Comparison of ENCODE assay signal across 8 cellular contexts in genomic region chr1:95233321-95233736, GRCh38. TPM values are rescaled to one million over a fixed set of nuclear protein-coding genes. Genes with fewer than 3 reads are reported as not detected.
DNase-seq lines count a peak whose midpoint lies in the region; ATAC-seq and TF ChIP-seq lines count a peak whose summit lies in the region.

No MANE protein-coding gene starts in this region.

- DNase-seq in Panc1 (ENCODE audit: low read depth, low spot score) (no peak), endodermal cell (peak; percentile 88), mucosa of gallbladder (ENCODE audit: low spot score) (peak; percentile 30), NCI-H69 (lab: John Stamatoyannopoulos, UW) (no peak), activated gamma-delta T cell treated with Interleukin-2 at 50 U/mL for 16 hours (no peak), superior temporal gyrus (ENCODE audit: extremely low spot score) (no peak)

- H3K4me3 Mint-ChIP-seq in endodermal cell = peak overlapping the region; percentile 80

- POLR2A ChIA-PET in Panc1 (lab: Charles Lee) = interaction anchor here (0.6 to 0.7 kb wide), 5 partner anchors 16 to 1336 kb away, joined by 3 to 7 read pairs (median 4); no protein-coding TSS in a partner anchor

- WGBS in endodermal cell (ENCODE audit: insufficient coverage in 1 of 2, insufficient read length in 1 of 2), 2 experiments = 17 to 35% methylated on average over 11 to 13 of the region's 13 CpGs

- H3K27me3 ChIP-seq in DOHH2 (ENCODE audit: control insufficient read depth, low read length) (peaks cover 12% of the 10 kb centered on the region), Panc1 (ENCODE audit: control insufficient read depth, insufficient read depth, low read length) (no peaks in the 10 kb centered on the region), endodermal cell (ENCODE audit: control insufficient read depth, insufficient read depth, low read length, poor library complexity, severe bottlenecking) (no peaks in the 10 kb centered on the region)

- ATAC-seq in Panc1 (peak; percentile 45), GM21717 (IDR thresholded peaks at IDR 0.05; ENCODE audit: unreplicated experiment) (no peak)

- H3K4me1 Mint-ChIP-seq in endodermal cell = peaks cover 32% of the 10 kb centered on the region

- H3K9ac ChIP-seq in endodermal cell (ENCODE audit: extremely low read depth, low read length, poor library complexity, severe bottlenecking) = peak overlapping the region; percentile 90

- H3K79me2 ChIP-seq in DOHH2 (ENCODE audit: control insufficient read depth, low read length) = peaks cover 33% of the 10 kb centered on the region

- H3K36me3 ChIP-seq in DOHH2 (ENCODE audit: control insufficient read depth, low read length) = peaks cover 14% of the 10 kb centered on the region
- no peaks in the 10 kb centered on the region for H3K36me3 ChIP-seq in Panc1 (ENCODE audit: control insufficient read depth, insufficient read depth, low read length)
- peaks cover 14% of the 10 kb centered on the region for H3K36me3 ChIP-seq in endodermal cell (ENCODE audit: control insufficient read depth, insufficient read depth, low read length)

- H3K27ac Mint-ChIP-seq in endodermal cell = peak overlapping the region; percentile 99

- H3K27ac ChIP-seq in DOHH2 (ENCODE audit: low read depth, low read length) (no peak overlapping the region), Panc1 (ENCODE audit: low read length) (peak overlapping the region; percentile 66; the same call in 1 of the 2 replicates), endodermal cell (ENCODE audit: low read depth, low read length) (peak overlapping the region; percentile 87)

- H3K9me3 Mint-ChIP-seq in endodermal cell = no peaks in the 10 kb centered on the region

- H3K9me3 ChIP-seq in DOHH2 (ENCODE audit: control insufficient read depth, insufficient read depth, low read length) (no peaks in the 10 kb centered on the region), Panc1 (ENCODE audit: control insufficient read depth, insufficient read depth, low read depth, low read length) (no peaks in the 10 kb centered on the region), endodermal cell (ENCODE audit: control insufficient read depth, low read length) (no peaks in the 10 kb centered on the region)

- BruUV-seq in Panc1 (replicated peaks; lab: Mats Ljungman, UMichigan) = no TSS peak

- H3K9me2 ChIP-seq in DOHH2 (replicated peaks; ENCODE audit: control insufficient read depth, low read length) = no peaks in the 10 kb centered on the region

- H3K36me3 Mint-ChIP-seq in endodermal cell (ENCODE audit: low read depth) = peaks cover 21% of the 10 kb centered on the region

- intact Hi-C loops in Panc1 (cut with micrococcal nuclease; ENCODE audit: unreplicated experiment) = loop anchor here (10.0 kb wide), 1 partner anchor 119 kb away; the partner anchor contains the start of gene TLCD4

- H3K4me3 ChIP-seq in DOHH2 (ENCODE audit: low read length) (peak overlapping the region; percentile 92), Panc1 (ENCODE audit: low read depth in 2 of 2, low read length in 2 of 2) (peak overlapping the region; percentile 68 to 71), endodermal cell (ENCODE audit: low read length) (peak overlapping the region; percentile 85)

- peaks cover 9% of the 10 kb centered on the region for H3K4me1 ChIP-seq in DOHH2 (ENCODE audit: control insufficient read depth, low read length)
- H3K4me1 ChIP-seq in Panc1 (ENCODE audit: control insufficient read depth, insufficient read depth, low read length) = peaks cover 7% of the 10 kb centered on the region
- peaks cover 14% of the 10 kb centered on the region for H3K4me1 ChIP-seq in endodermal cell (ENCODE audit: control insufficient read depth, insufficient read depth, low read length)

- CTCF ChIA-PET in Panc1 (lab: Charles Lee) = interaction anchor here (0.6 to 1.7 kb wide), 17 partner anchors 10 to 1510 kb away, joined by 3 to 8 read pairs (median 4); partner anchors contain the start of genes ALG14 and TLCD4

- in situ Hi-C loops in Panc1 (cut with HindIII; ENCODE audit: low pct_unique_long_range_greater_than_20kb, low sequenced_read_pairs) = no loop called here

- H3F3A ChIP-seq in DOHH2 (ENCODE audit: control insufficient read depth, insufficient read depth) = no peaks in the 10 kb centered on the region

- H3K27me3 Mint-ChIP-seq in endodermal cell (ENCODE audit: insufficient read depth) = peaks cover 3% of the 10 kb centered on the region

- peak overlapping the region; percentile 92 for H3K4me2 ChIP-seq in DOHH2 (ENCODE audit: low read length)

- no peaks in the 10 kb centered on the region for H4K20me1 ChIP-seq in DOHH2 (ENCODE audit: control insufficient read depth, insufficient read depth, low read depth, low read length)

- no peak for TF ChIP-seq CTCF in DOHH2 (IDR thresholded peaks at IDR 0.05; ENCODE audit: low read depth, low read length, poor library complexity, severe bottlenecking)
- TF ChIP-seq CTCF in Panc1 (IDR thresholded peaks at IDR 0.05) = no peak
- TF ChIP-seq CTCF in endodermal cell (conservative IDR thresholded peaks at IDR 0.05) = no peak

RNA-seq across cellular contexts. Expression of gene RWDD3, which starts 0.7 kb away (rescaled TPM):
- 6.1 TPM for total RNA-seq in Panc1 (2021; ENCODE audit: unreplicated experiment)
- 4.9 TPM for polyA plus RNA-seq in Panc1 (2012; ENCODE audit: insufficient read length)
- total RNA-seq in endodermal cell = 10 to 100 TPM; 35.5 to 37.1 TPM
- polyA plus RNA-seq in endodermal cell (2013, experiment 1 of 2) = 21.7 TPM
- polyA plus RNA-seq in endodermal cell (2013, experiment 2 of 2) = 20.2 TPM
- 18.8 TPM for total RNA-seq in mucosa of gallbladder

Comparison
In these comparisons a context has a peak if more than half of its experiments do, and no peak if none do; other contexts are left out.
1. DNase-seq: peak in endodermal cell (single experiment) and mucosa of gallbladder (single experiment); none in Panc1 (single experiment), NCI-H69 (single experiment), activated gamma-delta T cell treated with Interleukin-2 at 50 U/mL for 16 hours (single experiment) and superior temporal gyrus (single experiment).
2. Peak in every context shown above with its lines, with median percentiles within 50 percentile points of each other: H3K4me3 ChIP-seq.